In the genomic region with DNA sequence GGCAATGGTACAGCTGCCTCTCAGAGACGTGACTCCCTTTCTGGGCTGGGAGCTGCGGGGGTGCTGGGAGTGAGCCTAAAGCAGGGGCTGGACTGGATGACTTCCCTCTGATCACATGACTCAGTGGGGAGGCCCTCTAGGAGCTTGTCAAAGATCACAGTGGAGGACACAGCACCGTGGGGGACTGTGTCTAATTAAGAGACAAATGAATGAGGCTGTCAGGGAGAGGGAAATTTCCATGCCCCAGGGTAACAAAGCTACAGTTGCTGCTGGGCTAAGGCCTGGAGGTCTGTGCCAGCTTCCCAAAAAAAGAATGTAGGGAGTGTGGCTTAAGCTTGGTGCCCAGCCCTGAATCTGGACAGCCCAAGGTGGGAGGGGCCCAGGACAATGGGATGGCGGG, we compare ENCODE assay signal across 1 cellular context.
TF ChIP-seq lines count a peak whose summit lies in the region.

No MANE protein-coding gene starts in this region.

TF ChIP-seq in SK-N-SH treated with all-trans-retinoic acid at 6 μM for 48 hours, 23 proteins besides CTCF, POLR2A, EP300 and RAD21 (continued from another document):
- TF ChIP-seq, protein P1, sequence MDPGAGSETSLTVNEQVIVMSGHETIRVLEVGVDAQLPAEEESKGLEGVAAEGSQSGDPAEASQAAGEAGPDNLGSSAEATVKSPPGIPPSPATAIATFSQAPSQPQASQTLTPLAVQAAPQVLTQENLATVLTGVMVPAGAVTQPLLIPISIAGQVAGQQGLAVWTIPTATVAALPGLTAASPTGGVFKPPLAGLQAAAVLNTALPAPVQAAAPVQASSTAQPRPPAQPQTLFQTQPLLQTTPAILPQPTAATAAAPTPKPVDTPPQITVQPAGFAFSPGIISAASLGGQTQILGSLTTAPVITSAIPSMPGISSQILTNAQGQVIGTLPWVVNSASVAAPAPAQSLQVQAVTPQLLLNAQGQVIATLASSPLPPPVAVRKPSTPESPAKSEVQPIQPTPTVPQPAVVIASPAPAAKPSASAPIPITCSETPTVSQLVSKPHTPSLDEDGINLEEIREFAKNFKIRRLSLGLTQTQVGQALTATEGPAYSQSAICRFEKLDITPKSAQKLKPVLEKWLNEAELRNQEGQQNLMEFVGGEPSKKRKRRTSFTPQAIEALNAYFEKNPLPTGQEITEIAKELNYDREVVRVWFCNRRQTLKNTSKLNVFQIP (CRISPR knock-in tag; IDR thresholded peaks at IDR 0.05; ENCODE audit: borderline replicate concordance, low read depth), result no peak
- TF ChIP-seq ISL1 (CRISPR knock-in tag; IDR thresholded peaks at IDR 0.05), result no peak
- no peak for TF ChIP-seq OSR1 (CRISPR knock-in tag; IDR thresholded peaks at IDR 0.05)
- TF ChIP-seq GLIS3 (CRISPR knock-in tag; IDR thresholded peaks at IDR 0.05), result no peak
- no peak for TF ChIP-seq ZC3H10 (CRISPR knock-in tag; IDR thresholded peaks at IDR 0.05)
- TF ChIP-seq TCF4 (CRISPR knock-in tag; IDR thresholded peaks at IDR 0.05; ENCODE audit: borderline replicate concordance), result no peak
